In genomic region chr11:19071255-19071654, GRCh38 we compare ENCODE assay signal across 8 cellular contexts. TPM values are rescaled to one million over a fixed set of nuclear protein-coding genes. Genes with fewer than 3 reads are reported as not detected.
A peak's percentile ranks its signal among the peaks of the same experiment; 100 is the strongest.
DNase-seq lines count a peak whose midpoint lies in the region; ATAC-seq and TF ChIP-seq lines count a peak whose summit lies in the region.

No MANE protein-coding gene starts in this region.

- H3K4me1 ChIP-seq in CD4-positive, alpha-beta memory T cell (ENCODE audit: insufficient read depth, low read length) = no peaks in the 10 kb centered on the region
- no peaks in the 10 kb centered on the region for H3K4me1 ChIP-seq in effector memory CD4-positive, alpha-beta T cell (ENCODE audit: control insufficient read depth, insufficient read depth, low read length, poor library complexity, severe bottlenecking)

- TF ChIP-seq CTCF in mesothelial cell of epicardium (IDR thresholded peaks at IDR 0.05; ENCODE audit: unreplicated experiment) = peak; percentile 95

- no peaks in the 10 kb centered on the region for H3K36me3 Mint-ChIP-seq in CD4-positive, alpha-beta memory T cell
- no peaks in the 10 kb centered on the region for H3K36me3 Mint-ChIP-seq in mesothelial cell of epicardium

- no peaks in the 10 kb centered on the region for H3K9me3 ChIP-seq in CD4-positive, alpha-beta memory T cell (ENCODE audit: control insufficient read depth in 1 of 2, low read length in 2 of 2)
- H3K9me3 ChIP-seq in effector memory CD4-positive, alpha-beta T cell (ENCODE audit: control insufficient read depth, low read length) = no peaks in the 10 kb centered on the region

- no peaks in the 10 kb centered on the region for H3K36me3 ChIP-seq in CD4-positive, alpha-beta memory T cell (ENCODE audit: insufficient read depth, low read length)
- no peaks in the 10 kb centered on the region for H3K36me3 ChIP-seq in effector memory CD4-positive, alpha-beta T cell (ENCODE audit: control insufficient read depth, insufficient read depth, low read length)

- no peak overlapping the region for H3K4me3 ChIP-seq in CD4-positive, alpha-beta memory T cell (ENCODE audit: low read length in 2 of 2)
- no peak overlapping the region for H3K4me3 ChIP-seq in effector memory CD4-positive, alpha-beta T cell (ENCODE audit: insufficient read depth, low read depth, low read length, poor library complexity, severe bottlenecking)

- peak overlapping the region; percentile 4 to 78 (median 60) for H3K4me3 Mint-ChIP-seq in CD4-positive, alpha-beta memory T cell
- peak overlapping the region; percentile 40 for H3K4me3 Mint-ChIP-seq in mesothelial cell of epicardium

- POLR2A ChIA-PET in CD4-positive, alpha-beta memory T cell (lab: Charles Lee; ENCODE audit: partially characterized antibody) = no interaction called here

- H3K4me1 Mint-ChIP-seq in CD4-positive, alpha-beta memory T cell = peaks cover 4 to 7% (median 5%) of the 10 kb centered on the region in 4 donors
- peaks cover 5% of the 10 kb centered on the region for H3K4me1 Mint-ChIP-seq in mesothelial cell of epicardium

- H3K27me3 ChIP-seq in CD4-positive, alpha-beta memory T cell (ENCODE audit: insufficient read depth, low read length) = no peaks in the 10 kb centered on the region
- H3K27me3 ChIP-seq in effector memory CD4-positive, alpha-beta T cell (replicated peaks; ENCODE audit: control insufficient read depth, insufficient read depth, low read length, poor library complexity, severe bottlenecking) = no peaks in the 10 kb centered on the region

- CTCF ChIA-PET in CD4-positive, alpha-beta memory T cell (lab: Charles Lee; ENCODE audit: partially characterized antibody) = interaction anchor here (0.6 to 5.5 kb wide), 17 partner anchors 10 to 489 kb away, joined by 3 to 50 read pairs (median 4); partner anchors contain the start of gene MRGPRX2

- ATAC-seq in GM19395 (IDR thresholded peaks at IDR 0.05; ENCODE audit: unreplicated experiment) = peak; percentile 99
- peak; percentile 99 for ATAC-seq in HG03469 (IDR thresholded peaks at IDR 0.05; ENCODE audit: unreplicated experiment)

- peaks cover 8 to 12% of the 10 kb centered on the region in 2 donors for H3K27me3 Mint-ChIP-seq in CD4-positive, alpha-beta memory T cell
- H3K27me3 Mint-ChIP-seq in mesothelial cell of epicardium (ENCODE audit: low read depth) = peaks cover 29% of the 10 kb centered on the region

- peak overlapping the region in 3 of 7 donors; percentile 27 to 65 (median 29) for H3K27ac Mint-ChIP-seq in CD4-positive, alpha-beta memory T cell
- H3K27ac Mint-ChIP-seq in mesothelial cell of epicardium = no peak overlapping the region

- H3K27ac ChIP-seq in CD4-positive, alpha-beta memory T cell (ENCODE audit: low read depth, low read length) = no peak overlapping the region
- no peak overlapping the region for H3K27ac ChIP-seq in effector memory CD4-positive, alpha-beta T cell (ENCODE audit: insufficient read depth, low read length, poor library complexity, severe bottlenecking)

- DNase-seq in CD4-positive, alpha-beta memory T cell = peak in 4 of 5 donors; percentile 46 to 54 (median 49)
- DNase-seq in NCI-H69 (lab: John Stamatoyannopoulos, UW) (peak; percentile 90), mesothelial cell of epicardium (ENCODE audit: low spot score in 2 of 2, unreplicated experiment in 2 of 2) (peak; percentile 56 to 76)
- peak; percentile 16 to 40 for DNase-seq in activated CD4-positive, alpha-beta T cell treated with anti-CD3 and anti-CD28 coated beads, Interleukin-2, amount 50 U/mL, for 24 hours (ENCODE audit: low read depth in 1 of 2, low spot score in 1 of 2)
- DNase-seq in effector memory CD4-positive, alpha-beta T cell = peak; percentile 7 to 36 (median 23)
- peak; percentile 22 for DNase-seq in stimulated activated CD8-positive, alpha-beta memory T cell treated with anti-CD3 and anti-CD28 coated beads, Interleukin-4, amount 100 ng/mL, for 24 hours (ENCODE audit: low read depth)

- peaks cover 0 to 22% (median 17%) of the 10 kb centered on the region in 8 donors for H3K9me3 Mint-ChIP-seq in CD4-positive, alpha-beta memory T cell
- peaks cover 4% of the 10 kb centered on the region for H3K9me3 Mint-ChIP-seq in mesothelial cell of epicardium

- intact Hi-C loops in CD4-positive, alpha-beta memory T cell (cut with micrococcal nuclease) = loop anchor here (1.0 to 10.0 kb wide), 2 partner anchors 482 to 834 kb away; no protein-coding TSS in a partner anchor

RNA-seq across cellular contexts. Expression of gene MRGPRX2, which starts 10.7 kb away (rescaled TPM):
- not detected for total RNA-seq in CD4-positive, alpha-beta memory T cell
- polyA plus RNA-seq in CD4-positive, alpha-beta memory T cell = not detected
- not detected in 3 replicates for total RNA-seq in mesothelial cell of epicardium

RNA-seq across cellular contexts. Expression of gene ZDHHC13, which starts 45.7 kb away (rescaled TPM):
- total RNA-seq in CD4-positive, alpha-beta memory T cell = 10 to 100 TPM; 15.6 to 16.1 TPM
- polyA plus RNA-seq in CD4-positive, alpha-beta memory T cell = 10 to 100 TPM in 1 of 2 donors, 1 to 10 TPM in 1; 9.4 to 15.2 TPM
- 14.2 to 19.1 TPM (median 17.3 TPM) in 3 replicates for total RNA-seq in mesothelial cell of epicardium

Comparison
In these comparisons a context has a peak if more than half of its experiments do, and no peak if none do; other contexts are left out.
1. DNase-seq: peak in every context shown above with its lines; median percentile 90 in NCI-H69; 66 in mesothelial cell of epicardium; 49 in CD4-positive, alpha-beta memory T cell; 28 in activated CD4-positive, alpha-beta T cell treated with anti-CD3 and anti-CD28 coated beads, Interleukin-2, amount 50 U/mL, for 24 hours; 23 in effector memory CD4-positive, alpha-beta T cell; 22 in stimulated activated CD8-positive, alpha-beta memory T cell treated with anti-CD3 and anti-CD28 coated beads, Interleukin-4, amount 100 ng/mL, for 24 hours.